ENCODE assay signal across 1 cellular context in the genomic region with DNA sequence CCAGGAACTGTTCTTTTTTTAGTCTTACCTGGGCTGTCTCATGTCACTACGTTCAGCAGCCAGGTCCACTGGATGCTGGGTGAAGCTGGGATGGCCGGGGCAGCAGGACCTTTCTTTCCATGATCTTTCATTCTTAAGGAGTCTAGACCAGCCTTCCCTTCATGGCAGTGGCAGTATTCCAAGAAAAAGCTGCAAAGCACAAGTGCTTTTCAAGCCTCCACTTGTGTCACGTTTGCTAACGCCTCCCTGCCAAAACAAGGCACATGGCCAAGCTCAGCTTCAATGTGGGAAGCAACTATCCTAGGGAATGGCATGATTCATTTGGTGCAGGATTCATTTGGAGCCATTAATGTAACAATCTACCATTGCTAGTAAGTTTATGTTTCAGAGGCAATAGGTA.
TF ChIP-seq lines count a peak whose summit lies in the region.

No MANE protein-coding gene starts in this region.

TF ChIP-seq in HepG2, 621 proteins besides CTCF, POLR2A, EP300 and RAD21 (continued from another document):
- no peak for TF ChIP-seq ZNF546 (CRISPR knock-in tag; conservative IDR thresholded peaks at IDR 0.05)
- no peak for TF ChIP-seq SP1 (IDR thresholded peaks at IDR 0.05)
- TF ChIP-seq SP1 (CRISPR knock-in tag; IDR thresholded peaks at IDR 0.05) = no peak
- no peak for TF ChIP-seq KDM5A (IDR thresholded peaks at IDR 0.05; ENCODE audit: borderline replicate concordance, low read length)
- no peak for TF ChIP-seq FOXO4 (CRISPR knock-in tag; conservative IDR thresholded peaks at IDR 0.05)
- no peak for TF ChIP-seq TEAD3 (CRISPR knock-in tag; optimal IDR thresholded peaks at IDR 0.05; ENCODE audit: borderline replicate concordance)
- no peak for TF ChIP-seq ZFP91 (CRISPR knock-in tag; IDR thresholded peaks at IDR 0.05; ENCODE audit: borderline replicate concordance)
- no peak for TF ChIP-seq SAP130 (CRISPR knock-in tag; IDR thresholded peaks at IDR 0.05; ENCODE audit: low read depth)
- no peak for TF ChIP-seq ELF4 (CRISPR knock-in tag; IDR thresholded peaks at IDR 0.05; ENCODE audit: borderline replicate concordance)
- TF ChIP-seq FIP1L1 (IDR thresholded peaks at IDR 0.05; ENCODE audit: borderline replicate concordance, insufficient read depth, low read depth, low read length) = no peak
- TF ChIP-seq, protein P1, sequence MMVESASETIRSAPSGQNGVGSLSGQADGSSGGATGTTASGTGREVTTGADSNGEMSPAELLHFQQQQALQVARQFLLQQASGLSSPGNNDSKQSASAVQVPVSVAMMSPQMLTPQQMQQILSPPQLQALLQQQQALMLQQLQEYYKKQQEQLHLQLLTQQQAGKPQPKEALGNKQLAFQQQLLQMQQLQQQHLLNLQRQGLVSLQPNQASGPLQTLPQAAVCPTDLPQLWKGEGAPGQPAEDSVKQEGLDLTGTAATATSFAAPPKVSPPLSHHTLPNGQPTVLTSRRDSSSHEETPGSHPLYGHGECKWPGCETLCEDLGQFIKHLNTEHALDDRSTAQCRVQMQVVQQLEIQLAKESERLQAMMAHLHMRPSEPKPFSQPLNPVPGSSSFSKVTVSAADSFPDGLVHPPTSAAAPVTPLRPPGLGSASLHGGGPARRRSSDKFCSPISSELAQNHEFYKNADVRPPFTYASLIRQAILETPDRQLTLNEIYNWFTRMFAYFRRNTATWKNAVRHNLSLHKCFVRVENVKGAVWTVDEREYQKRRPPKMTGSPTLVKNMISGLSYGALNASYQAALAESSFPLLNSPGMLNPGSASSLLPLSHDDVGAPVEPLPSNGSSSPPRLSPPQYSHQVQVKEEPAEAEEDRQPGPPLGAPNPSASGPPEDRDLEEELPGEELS (CRISPR knock-in tag; IDR thresholded peaks at IDR 0.05) = no peak
- no peak for TF ChIP-seq MBD4 (IDR thresholded peaks at IDR 0.05; ENCODE audit: borderline replicate concordance, low read length)
